ENCODE assay signal across 38 cellular contexts in genomic region chrX:31838617-31839016, GRCh38.
"Had no signal": no experiment of that assay in that cellular context is flagged by ENCODE, and none has a peak within 500 bp of the region (broad histone marks: within the 10 kb centered on the region; RNA-seq: fewer than 3 reads in every experiment).

No MANE protein-coding gene starts in this region.

- FAIRE-seq: bronchial epithelial cell, TTC549 had no signal

- H3K4me3 Mint-ChIP-seq: activated B cell treated with CpG ODN at 0.5 μM for 24 hours; activated CD4-positive, alpha-beta memory T cell treated with anti-CD3 and anti-CD28 coated beads for 36 hours; activated CD4-positive, alpha-beta T cell treated with anti-CD3 and anti-CD28 coated beads, Interleukin-2, amount 10 ng/mL, durations not matched to agents 24 days and 14 days; activated CD8-positive, alpha-beta T cell treated with anti-CD3 and anti-CD28 coated beads for 36 hours; activated naive CD4-positive, alpha-beta T cell treated with anti-CD3 and anti-CD28 coated beads for 36 hours; activated naive CD8-positive, alpha-beta T cell treated with anti-CD3 and anti-CD28 coated beads for 36 hours; activated T-cell treated with anti-CD3 and anti-CD28 coated beads, Interleukin-2, amount 50 U/mL, for 4 hours; activated T-cell treated with anti-CD3 and anti-CD28 coated beads, Interleukin-2, amount 50 U/mL, for 72 hours; activated T-helper 1 cell treated with anti-CD3 and anti-CD28 coated beads, Interleukin-12 subunit alpha, Interleukin-12 subunit beta, Interleukin-2, Interleukin-4 antibody, amounts not matched to agents 30 ng/mL and 10 ng/mL and 1 ng/mL, durations not matched to agents 14 hours and 24 hours and 36 hours; activated T-helper 17 cell treated with anti-CD3 and anti-CD28 coated beads, Interleukin-2, amount 50 U/mL, for 72 hours; central memory CD8-positive, alpha-beta T cell; T-helper 1 cell treated with Interleukin-12 subunit alpha and Interleukin-12 subunit beta and Interleukin-4 antibody, amounts not matched to agents 30 μg/mL and 1 μg/mL, for 36 hours; T-helper 2 cell treated with Interferon-gamma antibody and Interleukin-4, amounts not matched to agents 5 μg/mL and 100 μg/mL, for 36 hours had no signal

- H3K27me3 ChIP-seq: adrenal gland, cardiac muscle cell had no signal

- H3K9me3 ChIP-seq: adrenal gland had no signal

- ATAC-seq: activated CD8-positive, alpha-beta T cell treated with anti-CD3 and anti-CD28 coated beads for 36 hours; activated naive CD4-positive, alpha-beta T cell treated with anti-CD3 and anti-CD28 coated beads, Interleukin-2, amount 50 U/mL, for 72 hours; activated T-cell treated with anti-CD3 and anti-CD28 coated beads, Interleukin-2, amount 50 U/mL, for 4 hours; activated T-cell treated with anti-CD3 and anti-CD28 coated beads, Interleukin-2, amount 50 U/mL, for 72 hours; activated T-helper 17 cell treated with anti-CD3 and anti-CD28 coated beads, Interleukin-2, amount 50 U/mL, for 72 hours had no signal

- H3K9me3 Mint-ChIP-seq: activated CD4-positive, alpha-beta memory T cell treated with anti-CD3 and anti-CD28 coated beads for 36 hours; activated CD4-positive, alpha-beta T cell treated with anti-CD3 and anti-CD28 coated beads, Interleukin-2, amount 10 ng/mL, durations not matched to agents 24 days and 14 days; activated CD8-positive, alpha-beta T cell treated with anti-CD3 and anti-CD28 coated beads for 36 hours; activated naive CD4-positive, alpha-beta T cell treated with anti-CD3 and anti-CD28 coated beads for 36 hours; activated naive CD4-positive, alpha-beta T cell treated with anti-CD3 and anti-CD28 coated beads, Interleukin-2, amount 50 U/mL, for 72 hours; activated naive CD8-positive, alpha-beta T cell treated with anti-CD3 and anti-CD28 coated beads for 36 hours; activated T-cell treated with anti-CD3 and anti-CD28 coated beads, Interleukin-2, amount 50 U/mL, for 4 hours; activated T-helper 1 cell treated with anti-CD3 and anti-CD28 coated beads, Interleukin-12 subunit alpha, Interleukin-12 subunit beta, Interleukin-2, Interleukin-4 antibody, amounts not matched to agents 30 ng/mL and 10 ng/mL and 1 ng/mL, durations not matched to agents 14 hours and 24 hours and 36 hours; activated T-helper 17 cell treated with anti-CD3 and anti-CD28 coated beads, Interleukin-2, amount 50 U/mL, for 72 hours; central memory CD8-positive, alpha-beta T cell; T-helper 1 cell treated with Interleukin-12 subunit alpha and Interleukin-12 subunit beta and Interleukin-4 antibody, amounts not matched to agents 30 μg/mL and 1 μg/mL, for 36 hours; T-helper 2 cell treated with Interferon-gamma antibody and Interleukin-4, amounts not matched to agents 5 μg/mL and 100 μg/mL, for 36 hours had no signal

- H3K4me1 ChIP-seq: adrenal gland had no signal

- H3K36me3 ChIP-seq: adrenal gland, cardiac muscle cell had no signal

- H3K27me3 Mint-ChIP-seq: activated B cell treated with CpG ODN at 0.5 μM for 24 hours; activated CD4-positive, alpha-beta memory T cell treated with anti-CD3 and anti-CD28 coated beads for 36 hours; activated CD4-positive, alpha-beta T cell treated with anti-CD3 and anti-CD28 coated beads, Interleukin-2, amount 10 ng/mL, durations not matched to agents 24 days and 14 days; activated CD8-positive, alpha-beta T cell treated with anti-CD3 and anti-CD28 coated beads for 36 hours; activated naive CD8-positive, alpha-beta T cell treated with anti-CD3 and anti-CD28 coated beads for 36 hours; activated T-helper 17 cell treated with anti-CD3 and anti-CD28 coated beads, Interleukin-2, amount 50 U/mL, for 72 hours; brain; central memory CD8-positive, alpha-beta T cell had no signal

- H3K27ac Mint-ChIP-seq: activated B cell treated with CpG ODN at 0.5 μM for 24 hours; activated CD4-positive, alpha-beta memory T cell treated with anti-CD3 and anti-CD28 coated beads for 36 hours; activated CD4-positive, alpha-beta T cell treated with anti-CD3 and anti-CD28 coated beads, Interleukin-2, amount 10 ng/mL, durations not matched to agents 24 days and 14 days; activated CD8-positive, alpha-beta T cell treated with anti-CD3 and anti-CD28 coated beads for 36 hours; activated naive CD4-positive, alpha-beta T cell treated with anti-CD3 and anti-CD28 coated beads for 36 hours; activated naive CD4-positive, alpha-beta T cell treated with anti-CD3 and anti-CD28 coated beads, Interleukin-2, amount 50 U/mL, for 72 hours; activated naive CD8-positive, alpha-beta T cell treated with anti-CD3 and anti-CD28 coated beads for 36 hours; activated T-cell treated with anti-CD3 and anti-CD28 coated beads, Interleukin-2, amount 50 U/mL, for 72 hours; activated T-helper 1 cell treated with anti-CD3 and anti-CD28 coated beads, Interleukin-12 subunit alpha, Interleukin-12 subunit beta, Interleukin-2, Interleukin-4 antibody, amounts not matched to agents 30 ng/mL and 10 ng/mL and 1 ng/mL, durations not matched to agents 14 hours and 24 hours and 36 hours; activated T-helper 17 cell treated with anti-CD3 and anti-CD28 coated beads, Interleukin-2, amount 50 U/mL, for 72 hours; T-helper 1 cell treated with Interleukin-12 subunit alpha and Interleukin-12 subunit beta and Interleukin-4 antibody, amounts not matched to agents 30 μg/mL and 1 μg/mL, for 36 hours; T-helper 2 cell treated with Interferon-gamma antibody and Interleukin-4, amounts not matched to agents 5 μg/mL and 100 μg/mL, for 36 hours had no signal

- H3K27ac ChIP-seq: adrenal gland, cardiac muscle cell, VCaP had no signal

- H3K4me3 ChIP-seq: adrenal gland, cardiac muscle cell had no signal

- H3K4me1 Mint-ChIP-seq: activated B cell treated with CpG ODN at 0.5 μM for 24 hours; activated CD4-positive, alpha-beta T cell treated with anti-CD3 and anti-CD28 coated beads, Interleukin-2, amount 10 ng/mL, durations not matched to agents 24 days and 14 days; activated naive CD8-positive, alpha-beta T cell treated with anti-CD3 and anti-CD28 coated beads for 36 hours; activated T-helper 17 cell treated with anti-CD3 and anti-CD28 coated beads, Interleukin-2, amount 50 U/mL, for 72 hours; central memory CD8-positive, alpha-beta T cell had no signal

- H3K36me3 Mint-ChIP-seq: activated CD4-positive, alpha-beta memory T cell treated with anti-CD3 and anti-CD28 coated beads for 36 hours; activated naive CD4-positive, alpha-beta T cell treated with anti-CD3 and anti-CD28 coated beads, Interleukin-2, amount 50 U/mL, for 72 hours; activated naive CD8-positive, alpha-beta T cell treated with anti-CD3 and anti-CD28 coated beads for 36 hours; brain had no signal

- DNase-seq: activated B cell treated with CpG ODN at 0.5 μM for 24 hours; activated CD4-positive, alpha-beta memory T cell treated with anti-CD3 and anti-CD28 coated beads for 36 hours; activated CD4-positive, alpha-beta T cell treated with anti-CD3 and anti-CD28 coated beads for 4 hours; activated CD4-positive, alpha-beta T cell treated with anti-CD3 and anti-CD28 coated beads, Interleukin-2, amount 10 ng/mL, durations not matched to agents 24 days and 14 days; activated CD4-positive, alpha-beta T cell treated with anti-CD3 and anti-CD28 coated beads, Interleukin-2, amount 50 U/mL, for 1 hour; activated CD4-positive, alpha-beta T cell treated with anti-CD3 and anti-CD28 coated beads, Interleukin-2, amount 50 U/mL, for 4 hours; activated CD4-positive, CD25-positive, alpha-beta regulatory T cell treated with anti-CD3 and anti-CD28 coated beads, Interleukin-2, amount 50 U/mL, for 72 hours; activated CD8-positive, alpha-beta memory T cell treated with anti-CD3 and anti-CD28 coated beads, Interleukin-2, amount 50 U/mL, for 4 hours; activated CD8-positive, alpha-beta T cell treated with anti-CD3 and anti-CD28 coated beads for 36 hours; activated effector memory CD4-positive, alpha-beta T cell treated with anti-CD3 and anti-CD28 coated beads, Interleukin-2, amount 50 U/mL, for 16 hours; activated gamma-delta T cell treated with Interleukin-2 at 50 U/mL for 16 hours; activated naive CD4-positive, alpha-beta T cell; activated naive CD4-positive, alpha-beta T cell treated with anti-CD3 and anti-CD28 coated beads for 36 hours; activated naive CD4-positive, alpha-beta T cell treated with anti-CD3 and anti-CD28 coated beads, Interleukin-2, amount 50 U/mL, for 16 hours; activated naive CD8-positive, alpha-beta T cell treated with anti-CD3 and anti-CD28 coated beads for 36 hours; activated T-cell treated with anti-CD3 and anti-CD28 coated beads for 4 hours; activated T-cell treated with anti-CD3 and anti-CD28 coated beads, Interleukin-2, amount 50 U/mL, for 1 hour; activated T-cell treated with anti-CD3 and anti-CD28 coated beads, Interleukin-2, amount 50 U/mL, for 4 hours; activated T-cell treated with anti-CD3 and anti-CD28 coated beads, Interleukin-2, amount 50 U/mL, for 72 hours; adrenal gland; amniotic stem cell; aorta; caudate nucleus; cerebellar nuclear complex; T-helper 1 cell; T-helper 2 cell; T-helper 9 cell had no signal
